33 cellular contexts compared by ENCODE assay signal in genomic region chr10:18008989-18009388, GRCh38. TPM values are rescaled to one million over a fixed set of nuclear protein-coding genes. Genes with fewer than 3 reads are reported as not detected.
"Had no signal": no experiment of that assay in that cellular context is flagged by ENCODE, and none has a peak within 500 bp of the region (broad histone marks: within the 10 kb centered on the region; RNA-seq: fewer than 3 reads in every experiment).

No MANE protein-coding gene starts in this region.

- H3K27ac Mint-ChIP-seq: activated CD4-positive, alpha-beta memory T cell treated with anti-CD3 and anti-CD28 coated beads, Interleukin-2, amount 10 ng/mL, durations not matched to agents 7 days and 5 days; activated CD4-positive, alpha-beta T cell treated with anti-CD3 and anti-CD28 coated beads for 36 hours; activated naive CD4-positive, alpha-beta T cell treated with anti-CD3 and anti-CD28 coated beads for 36 hours; activated naive CD8-positive, alpha-beta T cell; activated T-helper 17 cell treated with anti-CD3 and anti-CD28 coated beads, Interleukin-2, amount 50 U/mL, for 72 hours; T-cell had no signal

- H3K4me3 Mint-ChIP-seq: activated CD4-positive, alpha-beta memory T cell treated with anti-CD3 and anti-CD28 coated beads, Interleukin-2, amount 10 ng/mL, durations not matched to agents 7 days and 5 days; activated CD4-positive, alpha-beta T cell treated with anti-CD3 and anti-CD28 coated beads for 36 hours; activated naive CD4-positive, alpha-beta T cell treated with anti-CD3 and anti-CD28 coated beads for 36 hours; activated naive CD8-positive, alpha-beta T cell; activated T-helper 17 cell treated with anti-CD3 and anti-CD28 coated beads, Interleukin-2, amount 50 U/mL, for 72 hours; T-cell had no signal

- H3K9me3 Mint-ChIP-seq: activated CD4-positive, alpha-beta memory T cell treated with anti-CD3 and anti-CD28 coated beads, Interleukin-2, amount 10 ng/mL, durations not matched to agents 7 days and 5 days; activated naive CD4-positive, alpha-beta T cell treated with anti-CD3 and anti-CD28 coated beads for 36 hours; activated T-helper 17 cell treated with anti-CD3 and anti-CD28 coated beads, Interleukin-2, amount 50 U/mL, for 72 hours; T-cell had no signal

- ATAC-seq: activated CD4-positive, alpha-beta T cell treated with anti-CD3 and anti-CD28 coated beads for 36 hours; activated T-helper 17 cell treated with anti-CD3 and anti-CD28 coated beads, Interleukin-2, amount 50 U/mL, for 72 hours; Panc1; Right ventricle myocardium inferior; T-cell had no signal

- H3K27me3 Mint-ChIP-seq: activated CD4-positive, alpha-beta memory T cell treated with anti-CD3 and anti-CD28 coated beads, Interleukin-2, amount 10 ng/mL, durations not matched to agents 7 days and 5 days had no signal

- H3K36me3 Mint-ChIP-seq: activated naive CD8-positive, alpha-beta T cell; T-cell had no signal

- DNase-seq: activated CD4-positive, alpha-beta memory T cell treated with anti-CD3 and anti-CD28 coated beads, Interleukin-2, amount 10 ng/mL, durations not matched to agents 7 days and 5 days; activated CD4-positive, alpha-beta T cell treated with anti-CD3 and anti-CD28 coated beads for 36 hours; activated CD4-positive, alpha-beta T cell treated with anti-CD3 and anti-CD28 coated beads, Interleukin-2, amount 50 U/mL, for 1 hour; activated gamma-delta T cell; activated naive CD4-positive, alpha-beta T cell treated with anti-CD3 and anti-CD28 coated beads for 36 hours; activated T-cell treated with anti-CD3 and anti-CD28 coated beads for 4 hours; activated T-cell treated with anti-CD3 and anti-CD28 coated beads, Interleukin-2, amount 50 U/mL, for 48 hours; amygdala; brain microvascular endothelial cell; caudate nucleus; Kasumi-1; KBM-7; NCI-H1105 treated with DMSO at 0.1 percent for 48 hours; NCI-H1436 treated with DMSO at 0.1 percent for 48 hours; NCI-H187; NCI-H2081; NCI-H2171 treated with DMSO at 0.1 percent for 48 hours; NCI-H226; NCI-H526; NK-92 treated with Interleukin-12 subunit alpha and Interleukin-12 subunit beta, amount 100 ng/mL, for 24 hours; OCI-M1; RPMI8226; T-cell; T-helper 2 cell; T1000 had no signal

- H3K4me3 ChIP-seq: SK-N-MC had no signal

- H3K4me1 Mint-ChIP-seq: activated CD4-positive, alpha-beta memory T cell treated with anti-CD3 and anti-CD28 coated beads, Interleukin-2, amount 10 ng/mL, durations not matched to agents 7 days and 5 days; activated CD4-positive, alpha-beta T cell treated with anti-CD3 and anti-CD28 coated beads for 36 hours; activated T-helper 17 cell treated with anti-CD3 and anti-CD28 coated beads, Interleukin-2, amount 50 U/mL, for 72 hours; T-cell had no signal

RNA-seq across cellular contexts. Expression of gene SLC39A12, which starts 57.3 kb away (rescaled TPM):
- total RNA-seq: activated CD4-positive, alpha-beta memory T cell treated with anti-CD3 and anti-CD28 coated beads, Interleukin-2, amount 10 ng/mL, durations not matched to agents 7 days and 5 days; activated CD4-positive, alpha-beta T cell treated with anti-CD3 and anti-CD28 coated beads for 36 hours; activated CD8-positive, alpha-beta memory T cell treated with anti-CD3 and anti-CD28 coated beads for 36 hours; activated naive CD4-positive, alpha-beta T cell treated with anti-CD3 and anti-CD28 coated beads for 36 hours; activated T-helper 17 cell treated with anti-CD3 and anti-CD28 coated beads, Interleukin-2, amount 50 U/mL, for 72 hours; astrocyte; NCI-H460; Right ventricle myocardium inferior; T-cell had no signal
